In the genomic region with DNA sequence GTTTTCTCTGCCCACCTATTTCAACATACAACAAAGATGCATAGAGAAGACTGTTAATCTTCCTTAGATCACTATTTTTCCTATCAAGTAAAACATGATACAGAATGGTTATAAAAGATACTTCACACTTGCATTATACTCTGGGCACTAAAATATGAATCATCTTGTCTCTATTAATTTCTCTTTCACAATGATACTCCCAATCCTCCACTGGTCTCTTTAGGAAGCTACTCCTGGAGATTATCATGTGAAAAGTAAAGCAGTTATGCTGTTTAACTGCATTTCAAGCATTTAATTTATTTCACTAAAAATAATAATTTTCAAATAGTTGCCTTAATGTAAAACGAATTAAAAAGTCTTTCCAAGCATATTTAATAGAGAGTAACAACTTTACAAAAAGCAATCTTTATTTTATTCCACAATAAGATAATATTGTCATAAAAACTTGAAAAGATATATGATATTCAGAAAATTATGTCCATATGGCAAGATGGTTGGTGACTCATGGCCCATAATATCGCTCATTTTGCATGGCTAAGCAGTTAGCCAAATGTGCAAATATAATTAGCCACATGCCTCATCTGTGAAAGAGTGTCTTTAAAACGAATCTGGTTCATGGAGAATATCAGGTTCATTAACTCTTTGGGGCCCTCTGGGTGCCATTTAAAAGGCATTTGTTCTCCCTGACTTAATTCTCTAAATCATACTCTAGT, we compare ENCODE assay signal across 25 cellular contexts.
DNase-seq lines count a peak whose midpoint lies in the region; ATAC-seq, FAIRE-seq and TF ChIP-seq lines count a peak whose summit lies in the region.
"Had no signal": no experiment of that assay in that cellular context is flagged by ENCODE, and none has a peak within 500 bp of the region (broad histone marks: within the 10 kb centered on the region; RNA-seq: fewer than 3 reads in every experiment).

No MANE protein-coding gene starts in this region.

- H3K4me3 Mint-ChIP-seq in MCF 10A (ENCODE audit: unreplicated experiment), result no peak overlapping the region
- H3K4me3 Mint-ChIP-seq in activated CD4-positive, alpha-beta T cell treated with anti-CD3 and anti-CD28 coated beads, Interleukin-2, amount 10 ng/mL, durations not matched to agents 24 days and 14 days, result no peak overlapping the region
- H3K4me3 Mint-ChIP-seq: H9; naive thymus-derived CD4-positive, alpha-beta T cell; stimulated activated effector memory CD8-positive, alpha-beta T cell treated with anti-CD3 and anti-CD28 coated beads, Interleukin-12 subunit alpha, Interleukin-12 subunit beta, amount 100 ng/mL, for 72 hours had no signal

- 39% methylated on average over 3 of the region's 3 CpGs for WGBS in mammary epithelial cell (ENCODE audit: low coverage, missing lambda C conversion rate)

- BruUV-seq in MCF 10A (replicated peaks; lab: Mats Ljungman, UMichigan), result no TSS peak
- no TSS peak for BruUV-seq in mammary epithelial cell (replicated peaks; lab: Mats Ljungman, UMichigan)

- H3K79me2 ChIP-seq in mammary epithelial cell (ENCODE audit: insufficient read depth, low read length), result no peaks in the 10 kb centered on the region

- H3K9me3 ChIP-seq in mammary epithelial cell (replicated peaks; ENCODE audit: insufficient read depth, low read length), result no peaks in the 10 kb centered on the region
- H3K9me3 ChIP-seq: A549, breast epithelium had no signal

- H3K36me3 Mint-ChIP-seq in MCF 10A (ENCODE audit: insufficient read depth, unreplicated experiment), result no peaks in the 10 kb centered on the region
- H3K36me3 Mint-ChIP-seq in activated CD4-positive, alpha-beta T cell treated with anti-CD3 and anti-CD28 coated beads, Interleukin-2, amount 10 ng/mL, durations not matched to agents 24 days and 14 days (ENCODE audit: low read depth), result no peaks in the 10 kb centered on the region
- H3K36me3 Mint-ChIP-seq: naive thymus-derived CD4-positive, alpha-beta T cell; stimulated activated effector memory CD8-positive, alpha-beta T cell treated with anti-CD3 and anti-CD28 coated beads, Interleukin-12 subunit alpha, Interleukin-12 subunit beta, amount 100 ng/mL, for 72 hours had no signal

- H3K4me1 ChIP-seq in mammary epithelial cell (ENCODE audit: insufficient read depth, low read length), result no peaks in the 10 kb centered on the region
- H3K4me1 ChIP-seq: A549, breast epithelium had no signal

- in situ Hi-C loops in mammary epithelial cell (cut with MboI; ENCODE audit: low sequenced_read_pairs in 2 of 2), result no loop called here

- H3K4me2 ChIP-seq in mammary epithelial cell (ENCODE audit: insufficient read depth, low read depth, low read length), result no peak overlapping the region
- H3K4me2 ChIP-seq: A549 had no signal

- no peaks in the 10 kb centered on the region for H3K27me3 ChIP-seq in mammary epithelial cell (ENCODE audit: insufficient read depth, low read length)
- H3K27me3 ChIP-seq: breast epithelium had no signal

- no peaks in the 10 kb centered on the region for H3K4me1 Mint-ChIP-seq in MCF 10A (ENCODE audit: insufficient read depth, unreplicated experiment)
- no peaks in the 10 kb centered on the region for H3K4me1 Mint-ChIP-seq in activated CD4-positive, alpha-beta T cell treated with anti-CD3 and anti-CD28 coated beads, Interleukin-2, amount 10 ng/mL, durations not matched to agents 24 days and 14 days
- H3K4me1 Mint-ChIP-seq: H9; naive thymus-derived CD4-positive, alpha-beta T cell; stimulated activated effector memory CD8-positive, alpha-beta T cell treated with anti-CD3 and anti-CD28 coated beads, Interleukin-12 subunit alpha, Interleukin-12 subunit beta, amount 100 ng/mL, for 72 hours had no signal

- FAIRE-seq in TTC549 (lab: Jason Lieb, UNC), result peak; percentile 7
- FAIRE-seq: endometrium, GM18507 had no signal

- H4K20me1 ChIP-seq in mammary epithelial cell (ENCODE audit: insufficient read depth, low read length), result no peaks in the 10 kb centered on the region

- intact Hi-C loops in MCF 10A (cut with micrococcal nuclease) (no loop called here), mammary epithelial cell (cut with micrococcal nuclease) (no loop called here)
- intact Hi-C loops in activated CD4-positive, alpha-beta T cell treated with anti-CD3 and anti-CD28 coated beads, Interleukin-2, amount 10 ng/mL, durations not matched to agents 24 days and 14 days (cut with micrococcal nuclease), result no loop called here

- DNase-seq in MCF 10A (ENCODE audit: unreplicated experiment) (peak; percentile 5), mammary epithelial cell (no peak), NCI-H524 (lab: John Stamatoyannopoulos, UW) (peak; percentile 84 to 96), NCI-H510A treated with DMSO at 0.1 percent for 48 hours (lab: John Stamatoyannopoulos, UW) (no peak), cerebellar cortex (ENCODE audit: low spot score) (no peak)
- DNase-seq in activated CD4-positive, alpha-beta T cell treated with anti-CD3 and anti-CD28 coated beads, Interleukin-2, amount 10 ng/mL, durations not matched to agents 24 days and 14 days, result no peak
- DNase-seq: cortex of kidney; H9; head of caudate nucleus; left cardiac atrium; mesendoderm; naive thymus-derived CD4-positive, alpha-beta T cell; NCI-H1930; OCI-M1; SIG-M5; small intestine; stimulated activated CD4-positive, alpha-beta T cell treated with anti-CD3 and anti-CD28 coated beads, Interleukin-2, amount 100 ng/mL, for 24 hours; WERI-Rb-1 had no signal

- no peak for ATAC-seq in GM18517 (IDR thresholded peaks at IDR 0.05; ENCODE audit: unreplicated experiment)
- ATAC-seq: A549; left cardiac atrium; naive thymus-derived CD4-positive, alpha-beta T cell; stimulated activated effector memory CD8-positive, alpha-beta T cell treated with anti-CD3 and anti-CD28 coated beads, Interleukin-12 subunit alpha, Interleukin-12 subunit beta, amount 100 ng/mL, for 72 hours had no signal

- POLR2A ChIA-PET in MCF 10A (lab: Yijun Ruan, JAX), result no interaction called here

- CTCF ChIA-PET in MCF 10A (lab: Yijun Ruan, JAX), result no interaction called here
- CTCF ChIA-PET in mammary epithelial cell (lab: Charles Lee; ENCODE audit: low non-redundant PET), result no interaction called here

- no peak overlapping the region for H2AFZ ChIP-seq in mammary epithelial cell (ENCODE audit: low read depth, low read length)

- H3K27me3 Mint-ChIP-seq in MCF 10A (ENCODE audit: insufficient read depth, unreplicated experiment), result no peaks in the 10 kb centered on the region
- H3K27me3 Mint-ChIP-seq in activated CD4-positive, alpha-beta T cell treated with anti-CD3 and anti-CD28 coated beads, Interleukin-2, amount 10 ng/mL, durations not matched to agents 24 days and 14 days, result no peaks in the 10 kb centered on the region
- H3K27me3 Mint-ChIP-seq: naive thymus-derived CD4-positive, alpha-beta T cell had no signal

- no peak for TF ChIP-seq CTCF in MCF 10A (IDR thresholded peaks at IDR 0.05; ENCODE audit: unreplicated experiment)
- TF ChIP-seq CTCF in mammary epithelial cell (conservative IDR thresholded peaks at IDR 0.05 in 1 of 2, IDR thresholded peaks at IDR 0.05 in 1 of 2; ENCODE audit: extremely low read depth in 1 of 2, insufficient read depth in 1 of 2, low read depth in 1 of 2, low read length in 2 of 2), result no peak

- H3K4me3 ChIP-seq in mammary epithelial cell (replicated peaks in 1 of 3; ENCODE audit: insufficient read depth in 1 of 3, low read depth in 2 of 3, low read length in 3 of 3), result no peak overlapping the region
- H3K4me3 ChIP-seq: A549, breast epithelium had no signal

- no peak overlapping the region for H3K9ac ChIP-seq in mammary epithelial cell (ENCODE audit: insufficient read depth, low read length)

- H3K27ac ChIP-seq in mammary epithelial cell (ENCODE audit: insufficient read depth, low read depth, low read length), result no peak overlapping the region
- H3K27ac ChIP-seq: A549, breast epithelium, WERI-Rb-1 had no signal

- no peaks in the 10 kb centered on the region for H3K36me3 ChIP-seq in mammary epithelial cell (ENCODE audit: insufficient read depth, low read length)
- H3K36me3 ChIP-seq: breast epithelium, WERI-Rb-1 had no signal

- no peaks in the 10 kb centered on the region for H3K9me3 Mint-ChIP-seq in MCF 10A (ENCODE audit: unreplicated experiment)
- H3K9me3 Mint-ChIP-seq in activated CD4-positive, alpha-beta T cell treated with anti-CD3 and anti-CD28 coated beads, Interleukin-2, amount 10 ng/mL, durations not matched to agents 24 days and 14 days, result no peaks in the 10 kb centered on the region

- dilution Hi-C loops in mammary epithelial cell (cut with HindIII; ENCODE audit: low sequenced_read_pairs), result no loop called here

- no peak overlapping the region for H3K27ac Mint-ChIP-seq in MCF 10A (ENCODE audit: low read depth, unreplicated experiment)
- no peak overlapping the region for H3K27ac Mint-ChIP-seq in activated CD4-positive, alpha-beta T cell treated with anti-CD3 and anti-CD28 coated beads, Interleukin-2, amount 10 ng/mL, durations not matched to agents 24 days and 14 days
- H3K27ac Mint-ChIP-seq: H9; naive thymus-derived CD4-positive, alpha-beta T cell; stimulated activated effector memory CD8-positive, alpha-beta T cell treated with anti-CD3 and anti-CD28 coated beads, Interleukin-12 subunit alpha, Interleukin-12 subunit beta, amount 100 ng/mL, for 72 hours had no signal

Comparison
In these comparisons a context has a peak if more than half of its experiments do, and no peak if none do; other contexts are left out.
1. DNase-seq: peak in MCF 10A (single experiment) and NCI-H524 (2 of 2); none in mammary epithelial cell (single experiment), NCI-H510A treated with DMSO at 0.1 percent for 48 hours (single experiment), cerebellar cortex (single experiment) and activated CD4-positive, alpha-beta T cell treated with anti-CD3 and anti-CD28 coated beads, Interleukin-2, amount 10 ng/mL, durations not matched to agents 24 days and 14 days (single experiment).